15 cellular contexts compared by ENCODE assay signal in genomic region chr12:93902736-93903562, GRCh38.
DNase-seq lines count a peak whose midpoint lies in the region; ATAC-seq and TF ChIP-seq lines count a peak whose summit lies in the region.
"Had no signal": no experiment of that assay in that cellular context is flagged by ENCODE, and none has a peak within 500 bp of the region (broad histone marks: within the 10 kb centered on the region; RNA-seq: fewer than 3 reads in every experiment).

No MANE protein-coding gene starts in this region.

- peak; percentile 15 for DNase-seq in COLO668 (lab: John Stamatoyannopoulos, UW; ENCODE audit: unreplicated experiment)
- DNase-seq in LoVo (ENCODE audit: low spot score) = peak; percentile 81
- DNase-seq in foreskin keratinocyte = peak in 1 of 2 donors; percentile 43
- peak; percentile 26 for DNase-seq in mucosa of gallbladder (ENCODE audit: low spot score)
- no peak for DNase-seq in activated CD4-positive, alpha-beta T cell treated with anti-CD3 and anti-CD28 coated beads, Interleukin-2, amount 10 ng/mL, durations not matched to agents 7 days and 5 days
- no peak for DNase-seq in activated naive CD4-positive, alpha-beta T cell (lab: John Stamatoyannopoulos, UW)
- DNase-seq: CD4-positive, alpha-beta T cell; NCI-H1105; NCI-H1694 treated with DMSO at 0.1 percent for 48 hours; NCI-H69; SHP77 had no signal

- no peaks in the 10 kb centered on the region for H3K27me3 ChIP-seq in foreskin keratinocyte
- H3K27me3 ChIP-seq: Peyer's patch had no signal

- CTCF ChIA-PET in activated CD4-positive, alpha-beta T cell treated with anti-CD3 and anti-CD28 coated beads, Interleukin-2, amount 10 ng/mL, durations not matched to agents 7 days and 5 days (lab: Charles Lee) = no interaction called here

- no peak overlapping the region for H3K4me3 Mint-ChIP-seq in activated CD4-positive, alpha-beta T cell treated with anti-CD3 and anti-CD28 coated beads, Interleukin-2, amount 10 ng/mL, durations not matched to agents 7 days and 5 days
- H3K4me3 Mint-ChIP-seq: CD4-positive, alpha-beta T cell had no signal

- peaks cover 19% of the 10 kb centered on the region for H3K36me3 Mint-ChIP-seq in activated CD4-positive, alpha-beta T cell treated with anti-CD3 and anti-CD28 coated beads, Interleukin-2, amount 10 ng/mL, durations not matched to agents 7 days and 5 days (ENCODE audit: low read depth)

- H3K4me1 Mint-ChIP-seq in activated CD4-positive, alpha-beta T cell treated with anti-CD3 and anti-CD28 coated beads, Interleukin-2, amount 10 ng/mL, durations not matched to agents 7 days and 5 days = peaks cover 49% of the 10 kb centered on the region

- peaks cover 9% of the 10 kb centered on the region for H3K9me3 Mint-ChIP-seq in activated CD4-positive, alpha-beta T cell treated with anti-CD3 and anti-CD28 coated beads, Interleukin-2, amount 10 ng/mL, durations not matched to agents 7 days and 5 days

- no peaks in the 10 kb centered on the region for H3K27me3 Mint-ChIP-seq in activated CD4-positive, alpha-beta T cell treated with anti-CD3 and anti-CD28 coated beads, Interleukin-2, amount 10 ng/mL, durations not matched to agents 7 days and 5 days
- H3K27me3 Mint-ChIP-seq: CD4-positive, alpha-beta T cell had no signal

- ATAC-seq in foreskin keratinocyte (peak; percentile 48), GM18519 (IDR thresholded peaks at IDR 0.05; ENCODE audit: low FRiP score, unreplicated experiment) (no peak)
- ATAC-seq: SK-N-SH treated with all-trans-retinoic acid at 6 μM for 48 hours had no signal

- POLR2A ChIA-PET in activated CD4-positive, alpha-beta T cell treated with anti-CD3 and anti-CD28 coated beads, Interleukin-2, amount 10 ng/mL, durations not matched to agents 7 days and 5 days (lab: Charles Lee) = no interaction called here

- no peak overlapping the region for H3K27ac ChIP-seq in foreskin keratinocyte

- H3K27ac Mint-ChIP-seq in activated CD4-positive, alpha-beta T cell treated with anti-CD3 and anti-CD28 coated beads, Interleukin-2, amount 10 ng/mL, durations not matched to agents 7 days and 5 days = no peak overlapping the region
- H3K27ac Mint-ChIP-seq: CD4-positive, alpha-beta T cell; IgD-negative memory B cell had no signal

- no peaks in the 10 kb centered on the region for H3K4me1 ChIP-seq in foreskin keratinocyte

- TF ChIP-seq CTCF in foreskin keratinocyte (conservative IDR thresholded peaks at IDR 0.05) = no peak

Comparison
In these comparisons a context has a peak if more than half of its experiments do, and no peak if none do; other contexts are left out.
1. DNase-seq: peak in COLO668 (single experiment), LoVo (single experiment) and mucosa of gallbladder (single experiment); none in activated CD4-positive, alpha-beta T cell treated with anti-CD3 and anti-CD28 coated beads, Interleukin-2, amount 10 ng/mL, durations not matched to agents 7 days and 5 days (single experiment) and activated naive CD4-positive, alpha-beta T cell (0 of 4).